In genomic region chr2:170715932-170716777, GRCh38 we compare ENCODE assay signal across 10 cellular contexts. TPM values are rescaled to one million over a fixed set of nuclear protein-coding genes. Genes with fewer than 3 reads are reported as not detected.
DNase-seq lines count a peak whose midpoint lies in the region; ATAC-seq and TF ChIP-seq lines count a peak whose summit lies in the region.
"Had no signal": no experiment of that assay in that cellular context is flagged by ENCODE, and none has a peak within 500 bp of the region (broad histone marks: within the 10 kb centered on the region; RNA-seq: fewer than 3 reads in every experiment).

No MANE protein-coding gene starts in this region.

- H3K27ac Mint-ChIP-seq in central memory CD8-positive, alpha-beta T cell (ENCODE audit: low read depth), result no peak overlapping the region
- H3K27ac Mint-ChIP-seq in natural killer cell, result no peak overlapping the region

- H3K27me3 ChIP-seq in NT2/D1 (ENCODE audit: insufficient read depth, insufficient read length), result peaks cover 22% of the 10 kb centered on the region

- DNase-seq in NT2/D1 (ENCODE audit: low read depth, low spot score) (no peak), natural killer cell (no peak), T1000 (lab: John Stamatoyannopoulos, UW) (no peak), AML-193 (lab: John Stamatoyannopoulos, UW) (no peak)
- no peak for DNase-seq in central memory CD8-positive, alpha-beta T cell (ENCODE audit: low spot score in 2 of 2)
- DNase-seq: GF-D8 had no signal

- no peak overlapping the region; the same call in 1 of the 2 replicates for H3K27ac ChIP-seq in C4-2B

- H3K36me3 ChIP-seq in NT2/D1 (ENCODE audit: insufficient read depth, insufficient read length, low read length), result peaks cover 25% of the 10 kb centered on the region

- peaks cover 13% of the 10 kb centered on the region for H3K4me1 ChIP-seq in NT2/D1 (ENCODE audit: insufficient read depth, insufficient read length)

- 0 out of 2 replicates have a peak, but pooled peaks have one; percentile 2 for TF ChIP-seq CTCF in C4-2B (conservative IDR thresholded peaks at IDR 0.05)
- TF ChIP-seq CTCF in natural killer cell (IDR thresholded peaks at IDR 0.05), result no peak

- H3K36me3 Mint-ChIP-seq in central memory CD8-positive, alpha-beta T cell (ENCODE audit: insufficient read depth), result peaks cover 11% of the 10 kb centered on the region
- no peaks in the 10 kb centered on the region for H3K36me3 Mint-ChIP-seq in natural killer cell

- ATAC-seq in central memory CD8-positive, alpha-beta T cell (replicated peaks; ENCODE audit: extremely low read depth, poor library complexity, severe bottlenecking), result no peak
- no peak for ATAC-seq in natural killer cell
- no peak for ATAC-seq in GM18861 (IDR thresholded peaks at IDR 0.05; ENCODE audit: unreplicated experiment)
- ATAC-seq in HG03342 (IDR thresholded peaks at IDR 0.05; ENCODE audit: unreplicated experiment), result no peak

- H3K9me3 Mint-ChIP-seq in central memory CD8-positive, alpha-beta T cell, result no peaks in the 10 kb centered on the region
- H3K9me3 Mint-ChIP-seq in natural killer cell, result no peaks in the 10 kb centered on the region

- peak overlapping the region; percentile 66 for H3K4me3 ChIP-seq in NT2/D1 (ENCODE audit: insufficient read length, low read depth)

- H3K9me3 ChIP-seq in NT2/D1 (ENCODE audit: insufficient read depth, low read length), result peaks cover 37% of the 10 kb centered on the region; the same call in 1 of the 2 replicates

- H3K9ac ChIP-seq in NT2/D1 (ENCODE audit: insufficient read length, low read depth), result peak overlapping the region; percentile 87

- intact Hi-C loops in natural killer cell (cut with micrococcal nuclease), result no loop called here

- peaks cover 19% of the 10 kb centered on the region for H3K4me1 Mint-ChIP-seq in central memory CD8-positive, alpha-beta T cell
- H3K4me1 Mint-ChIP-seq in natural killer cell, result peaks cover 6 to 13% of the 10 kb centered on the region in 2 donors

- H3K27me3 Mint-ChIP-seq in central memory CD8-positive, alpha-beta T cell, result peaks cover 66% of the 10 kb centered on the region
- peaks cover 42 to 55% of the 10 kb centered on the region in 2 donors for H3K27me3 Mint-ChIP-seq in natural killer cell (ENCODE audit: low read depth in 2 of 2)

- H3K4me3 Mint-ChIP-seq in central memory CD8-positive, alpha-beta T cell, result peak overlapping the region; percentile 86
- peak overlapping the region; percentile 84 for H3K4me3 Mint-ChIP-seq in natural killer cell

RNA-seq across cellular contexts. Expression of gene SP5, which starts 1.0 kb away (rescaled TPM):
- not detected for total RNA-seq in natural killer cell

RNA-seq across cellular contexts. Expression of gene ERICH2, which starts 54.0 kb away (rescaled TPM):
- not detected for total RNA-seq in natural killer cell
- total RNA-seq: temporal lobe had no signal
